2 cellular contexts compared by ENCODE assay signal in the genomic region with DNA sequence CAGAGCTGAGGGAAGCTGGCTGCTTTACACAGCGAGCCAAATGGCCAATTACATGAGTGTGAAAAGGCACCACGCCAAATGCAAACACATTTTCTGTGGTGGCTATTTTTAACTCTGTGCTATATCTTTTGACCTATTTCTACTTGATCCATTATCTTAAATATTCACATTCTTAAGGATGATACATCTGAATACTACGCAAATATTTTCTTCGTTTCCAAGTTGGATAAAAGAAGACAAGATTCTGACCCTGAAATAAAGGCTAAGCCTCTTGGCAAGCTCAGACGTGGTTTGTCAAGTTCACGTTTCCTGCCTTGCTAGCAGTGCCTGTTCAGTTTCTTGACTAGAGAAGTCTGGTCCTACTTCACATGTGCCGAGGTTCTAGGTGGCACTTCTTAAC.
TF ChIP-seq lines count a peak whose summit lies in the region.

No MANE protein-coding gene starts in this region.

TF ChIP-seq in SK-N-SH, 30 proteins besides CTCF, POLR2A, EP300 and RAD21 (continued from another document):
- TF ChIP-seq, protein P1, sequence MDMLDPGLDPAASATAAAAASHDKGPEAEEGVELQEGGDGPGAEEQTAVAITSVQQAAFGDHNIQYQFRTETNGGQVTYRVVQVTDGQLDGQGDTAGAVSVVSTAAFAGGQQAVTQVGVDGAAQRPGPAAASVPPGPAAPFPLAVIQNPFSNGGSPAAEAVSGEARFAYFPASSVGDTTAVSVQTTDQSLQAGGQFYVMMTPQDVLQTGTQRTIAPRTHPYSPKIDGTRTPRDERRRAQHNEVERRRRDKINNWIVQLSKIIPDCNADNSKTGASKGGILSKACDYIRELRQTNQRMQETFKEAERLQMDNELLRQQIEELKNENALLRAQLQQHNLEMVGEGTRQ (IDR thresholded peaks at IDR 0.05; ENCODE audit: borderline replicate concordance, low read depth, low read length) = no peak
- TF ChIP-seq, protein P2, sequence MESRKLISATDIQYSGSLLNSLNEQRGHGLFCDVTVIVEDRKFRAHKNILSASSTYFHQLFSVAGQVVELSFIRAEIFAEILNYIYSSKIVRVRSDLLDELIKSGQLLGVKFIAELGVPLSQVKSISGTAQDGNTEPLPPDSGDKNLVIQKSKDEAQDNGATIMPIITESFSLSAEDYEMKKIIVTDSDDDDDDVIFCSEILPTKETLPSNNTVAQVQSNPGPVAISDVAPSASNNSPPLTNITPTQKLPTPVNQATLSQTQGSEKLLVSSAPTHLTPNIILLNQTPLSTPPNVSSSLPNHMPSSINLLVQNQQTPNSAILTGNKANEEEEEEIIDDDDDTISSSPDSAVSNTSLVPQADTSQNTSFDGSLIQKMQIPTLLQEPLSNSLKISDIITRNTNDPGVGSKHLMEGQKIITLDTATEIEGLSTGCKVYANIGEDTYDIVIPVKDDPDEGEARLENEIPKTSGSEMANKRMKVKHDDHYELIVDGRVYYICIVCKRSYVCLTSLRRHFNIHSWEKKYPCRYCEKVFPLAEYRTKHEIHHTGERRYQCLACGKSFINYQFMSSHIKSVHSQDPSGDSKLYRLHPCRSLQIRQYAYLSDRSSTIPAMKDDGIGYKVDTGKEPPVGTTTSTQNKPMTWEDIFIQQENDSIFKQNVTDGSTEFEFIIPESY (IDR thresholded peaks at IDR 0.05; ENCODE audit: borderline replicate concordance, low read depth) = no peak
- TF ChIP-seq, protein P3, sequence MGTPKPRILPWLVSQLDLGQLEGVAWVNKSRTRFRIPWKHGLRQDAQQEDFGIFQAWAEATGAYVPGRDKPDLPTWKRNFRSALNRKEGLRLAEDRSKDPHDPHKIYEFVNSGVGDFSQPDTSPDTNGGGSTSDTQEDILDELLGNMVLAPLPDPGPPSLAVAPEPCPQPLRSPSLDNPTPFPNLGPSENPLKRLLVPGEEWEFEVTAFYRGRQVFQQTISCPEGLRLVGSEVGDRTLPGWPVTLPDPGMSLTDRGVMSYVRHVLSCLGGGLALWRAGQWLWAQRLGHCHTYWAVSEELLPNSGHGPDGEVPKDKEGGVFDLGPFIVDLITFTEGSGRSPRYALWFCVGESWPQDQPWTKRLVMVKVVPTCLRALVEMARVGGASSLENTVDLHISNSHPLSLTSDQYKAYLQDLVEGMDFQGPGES (IDR thresholded peaks at IDR 0.05; ENCODE audit: low read depth, low read length) = no peak
- TF ChIP-seq NFIC (IDR thresholded peaks at IDR 0.05; ENCODE audit: borderline replicate concordance) (no peak), TCF12 (IDR thresholded peaks at IDR 0.05) (no peak), FOXM1 (IDR thresholded peaks at IDR 0.05; ENCODE audit: low read depth) (no peak), SIN3A (IDR thresholded peaks at IDR 0.05; ENCODE audit: borderline replicate concordance, low read depth, low read length) (no peak)

TF ChIP-seq in SK-N-SH treated with all-trans-retinoic acid at 6 μM for 48 hours, 23 proteins besides CTCF, POLR2A, EP300 and RAD21 (continued from another document):
- TF ChIP-seq, protein P4, sequence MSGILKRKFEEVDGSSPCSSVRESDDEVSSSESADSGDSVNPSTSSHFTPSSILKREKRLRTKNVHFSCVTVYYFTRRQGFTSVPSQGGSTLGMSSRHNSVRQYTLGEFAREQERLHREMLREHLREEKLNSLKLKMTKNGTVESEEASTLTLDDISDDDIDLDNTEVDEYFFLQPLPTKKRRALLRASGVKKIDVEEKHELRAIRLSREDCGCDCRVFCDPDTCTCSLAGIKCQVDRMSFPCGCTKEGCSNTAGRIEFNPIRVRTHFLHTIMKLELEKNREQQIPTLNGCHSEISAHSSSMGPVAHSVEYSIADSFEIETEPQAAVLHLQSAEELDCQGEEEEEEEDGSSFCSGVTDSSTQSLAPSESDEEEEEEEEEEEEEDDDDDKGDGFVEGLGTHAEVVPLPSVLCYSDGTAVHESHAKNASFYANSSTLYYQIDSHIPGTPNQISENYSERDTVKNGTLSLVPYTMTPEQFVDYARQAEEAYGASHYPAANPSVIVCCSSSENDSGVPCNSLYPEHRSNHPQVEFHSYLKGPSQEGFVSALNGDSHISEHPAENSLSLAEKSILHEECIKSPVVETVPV (CRISPR knock-in tag; IDR thresholded peaks at IDR 0.05) = no peak
- TF ChIP-seq TOX (CRISPR knock-in tag; IDR thresholded peaks at IDR 0.05; ENCODE audit: borderline replicate concordance) (no peak), RARB (CRISPR knock-in tag; IDR thresholded peaks at IDR 0.05) (no peak), CSDC2 (CRISPR knock-in tag; IDR thresholded peaks at IDR 0.05) (no peak), ISL1 (CRISPR knock-in tag; IDR thresholded peaks at IDR 0.05) (no peak), ZFP30 (CRISPR knock-in tag; IDR thresholded peaks at IDR 0.05) (no peak), BACH2 (CRISPR knock-in tag; IDR thresholded peaks at IDR 0.05; ENCODE audit: borderline replicate concordance) (no peak), ZFP3 (CRISPR knock-in tag; IDR thresholded peaks at IDR 0.05) (no peak), ZNF70 (CRISPR knock-in tag; IDR thresholded peaks at IDR 0.05) (no peak), GLIS3 (CRISPR knock-in tag; IDR thresholded peaks at IDR 0.05) (no peak), ARNTL (CRISPR knock-in tag; IDR thresholded peaks at IDR 0.05; ENCODE audit: borderline replicate concordance, low read depth) (no peak), ZC3H10 (CRISPR knock-in tag; IDR thresholded peaks at IDR 0.05) (no peak), PPARA (CRISPR knock-in tag; IDR thresholded peaks at IDR 0.05; ENCODE audit: borderline replicate concordance) (no peak), ZNF8 (CRISPR knock-in tag; IDR thresholded peaks at IDR 0.05) (no peak), TCF4 (CRISPR knock-in tag; IDR thresholded peaks at IDR 0.05; ENCODE audit: borderline replicate concordance) (no peak)
- TF ChIP-seq, protein P5, sequence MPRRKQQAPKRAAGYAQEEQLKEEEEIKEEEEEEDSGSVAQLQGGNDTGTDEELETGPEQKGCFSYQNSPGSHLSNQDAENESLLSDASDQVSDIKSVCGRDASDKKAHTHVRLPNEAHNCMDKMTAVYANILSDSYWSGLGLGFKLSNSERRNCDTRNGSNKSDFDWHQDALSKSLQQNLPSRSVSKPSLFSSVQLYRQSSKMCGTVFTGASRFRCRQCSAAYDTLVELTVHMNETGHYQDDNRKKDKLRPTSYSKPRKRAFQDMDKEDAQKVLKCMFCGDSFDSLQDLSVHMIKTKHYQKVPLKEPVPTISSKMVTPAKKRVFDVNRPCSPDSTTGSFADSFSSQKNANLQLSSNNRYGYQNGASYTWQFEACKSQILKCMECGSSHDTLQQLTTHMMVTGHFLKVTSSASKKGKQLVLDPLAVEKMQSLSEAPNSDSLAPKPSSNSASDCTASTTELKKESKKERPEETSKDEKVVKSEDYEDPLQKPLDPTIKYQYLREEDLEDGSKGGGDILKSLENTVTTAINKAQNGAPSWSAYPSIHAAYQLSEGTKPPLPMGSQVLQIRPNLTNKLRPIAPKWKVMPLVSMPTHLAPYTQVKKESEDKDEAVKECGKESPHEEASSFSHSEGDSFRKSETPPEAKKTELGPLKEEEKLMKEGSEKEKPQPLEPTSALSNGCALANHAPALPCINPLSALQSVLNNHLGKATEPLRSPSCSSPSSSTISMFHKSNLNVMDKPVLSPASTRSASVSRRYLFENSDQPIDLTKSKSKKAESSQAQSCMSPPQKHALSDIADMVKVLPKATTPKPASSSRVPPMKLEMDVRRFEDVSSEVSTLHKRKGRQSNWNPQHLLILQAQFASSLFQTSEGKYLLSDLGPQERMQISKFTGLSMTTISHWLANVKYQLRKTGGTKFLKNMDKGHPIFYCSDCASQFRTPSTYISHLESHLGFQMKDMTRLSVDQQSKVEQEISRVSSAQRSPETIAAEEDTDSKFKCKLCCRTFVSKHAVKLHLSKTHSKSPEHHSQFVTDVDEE (CRISPR knock-in tag; IDR thresholded peaks at IDR 0.05) = no peak
- TF ChIP-seq, protein P6, sequence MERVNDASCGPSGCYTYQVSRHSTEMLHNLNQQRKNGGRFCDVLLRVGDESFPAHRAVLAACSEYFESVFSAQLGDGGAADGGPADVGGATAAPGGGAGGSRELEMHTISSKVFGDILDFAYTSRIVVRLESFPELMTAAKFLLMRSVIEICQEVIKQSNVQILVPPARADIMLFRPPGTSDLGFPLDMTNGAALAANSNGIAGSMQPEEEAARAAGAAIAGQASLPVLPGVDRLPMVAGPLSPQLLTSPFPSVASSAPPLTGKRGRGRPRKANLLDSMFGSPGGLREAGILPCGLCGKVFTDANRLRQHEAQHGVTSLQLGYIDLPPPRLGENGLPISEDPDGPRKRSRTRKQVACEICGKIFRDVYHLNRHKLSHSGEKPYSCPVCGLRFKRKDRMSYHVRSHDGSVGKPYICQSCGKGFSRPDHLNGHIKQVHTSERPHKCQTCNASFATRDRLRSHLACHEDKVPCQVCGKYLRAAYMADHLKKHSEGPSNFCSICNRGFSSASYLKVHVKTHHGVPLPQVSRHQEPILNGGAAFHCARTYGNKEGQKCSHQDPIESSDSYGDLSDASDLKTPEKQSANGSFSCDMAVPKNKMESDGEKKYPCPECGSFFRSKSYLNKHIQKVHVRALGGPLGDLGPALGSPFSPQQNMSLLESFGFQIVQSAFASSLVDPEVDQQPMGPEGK (CRISPR knock-in tag; IDR thresholded peaks at IDR 0.05; ENCODE audit: borderline replicate concordance) = no peak
